Comparison of ENCODE assay signal across 17 cellular contexts in genomic region chr4:65592089-65592488, GRCh38.
DNase-seq lines count a peak whose midpoint lies in the region; ATAC-seq and TF ChIP-seq lines count a peak whose summit lies in the region.
"Had no signal": no experiment of that assay in that cellular context is flagged by ENCODE, and none has a peak within 500 bp of the region (broad histone marks: within the 10 kb centered on the region; RNA-seq: fewer than 3 reads in every experiment).

No MANE protein-coding gene starts in this region.

- BruUV-seq in Calu3 (replicated peaks; lab: Mats Ljungman, UMichigan), result no TSS peak

- no peaks in the 10 kb centered on the region for H3K27me3 ChIP-seq in H7 (ENCODE audit: control insufficient read depth, insufficient read depth, low read length)
- H3K27me3 ChIP-seq in CD8-positive, alpha-beta memory T cell (ENCODE audit: insufficient read depth, low read length, poor library complexity, severe bottlenecking), result no peaks in the 10 kb centered on the region

- H3K27ac ChIP-seq in CD8-positive, alpha-beta memory T cell (ENCODE audit: low read depth, low read length), result no peak overlapping the region

- H3K4me3 Mint-ChIP-seq in WTC11 (no peak overlapping the region), osteocyte (ENCODE audit: unreplicated experiment) (no peak overlapping the region), Calu3 (ENCODE audit: low read depth, unreplicated experiment) (no peak overlapping the region), HFFc6 (no peak overlapping the region)
- no peak overlapping the region for H3K4me3 Mint-ChIP-seq in CD8-positive, alpha-beta memory T cell
- H3K4me3 Mint-ChIP-seq: B cell; CD4-positive, CD25-positive, alpha-beta regulatory T cell had no signal

- H3K27ac Mint-ChIP-seq in WTC11, result peak overlapping the region; percentile 67; the same call in 1 of the 2 replicates
- H3K27ac Mint-ChIP-seq in osteocyte (ENCODE audit: unreplicated experiment), result peak overlapping the region; percentile 68
- H3K27ac Mint-ChIP-seq in CD8-positive, alpha-beta memory T cell, result no peak overlapping the region
- H3K27ac Mint-ChIP-seq in Calu3 (ENCODE audit: unreplicated experiment), result no peak overlapping the region
- H3K27ac Mint-ChIP-seq in HFFc6, result no peak overlapping the region
- H3K27ac Mint-ChIP-seq: B cell; CD4-positive, CD25-positive, alpha-beta regulatory T cell had no signal

- no peaks in the 10 kb centered on the region for H3K36me3 ChIP-seq in H7 (replicated peaks; ENCODE audit: control insufficient read depth, insufficient read depth, low read length)
- no peaks in the 10 kb centered on the region for H3K36me3 ChIP-seq in CD8-positive, alpha-beta memory T cell (ENCODE audit: insufficient read depth, low read length)

- peaks cover 53% of the 10 kb centered on the region for H3K4me1 Mint-ChIP-seq in WTC11
- peaks cover 61% of the 10 kb centered on the region for H3K4me1 Mint-ChIP-seq in osteocyte (ENCODE audit: unreplicated experiment)
- no peaks in the 10 kb centered on the region for H3K4me1 Mint-ChIP-seq in CD8-positive, alpha-beta memory T cell
- H3K4me1 Mint-ChIP-seq in Calu3 (ENCODE audit: low read depth, unreplicated experiment), result no peaks in the 10 kb centered on the region
- H3K4me1 Mint-ChIP-seq in HFFc6 (ENCODE audit: low read depth), result no peaks in the 10 kb centered on the region
- H3K4me1 Mint-ChIP-seq: B cell; CD4-positive, CD25-positive, alpha-beta regulatory T cell had no signal

- CTCF ChIA-PET in WTC11 (lab: Charles Lee) (interaction anchor here (0.8 to 1.1 kb wide), 2 partner anchors 33 to 207 kb away, joined by 3 read pairs; no protein-coding TSS in a partner anchor), Calu3 (lab: Charles Lee) (no interaction called here)
- CTCF ChIA-PET in CD8-positive, alpha-beta memory T cell (lab: Charles Lee), result no interaction called here

- DNase-seq in H7, result peak; percentile 2
- DNase-seq in WTC11 (ENCODE audit: low spot score), result peak; percentile 15
- DNase-seq in iPS-NIHi7 (ENCODE audit: extremely low spot score), result peak; percentile 18
- DNase-seq in osteocyte (ENCODE audit: extremely low spot score, unreplicated experiment), result no peak
- DNase-seq in CD8-positive, alpha-beta memory T cell, result no peak
- DNase-seq in Calu3, result no peak
- no peak for DNase-seq in activated CD4-positive, alpha-beta T cell treated with anti-CD3 and anti-CD28 coated beads for 4 hours
- no peak for DNase-seq in HFFc6
- DNase-seq: CD4-positive, CD25-positive, alpha-beta regulatory T cell; KBM-7; NCI-H1105; NCI-H2081 treated with DMSO at 0.1 percent for 48 hours; NCI-H510A treated with DMSO at 0.1 percent for 48 hours; NCI-H82; SHP77 treated with DMSO at 0.1 percent for 48 hours; SK-N-SH had no signal

- TF ChIP-seq CTCF in WTC11 (IDR thresholded peaks at IDR 0.05) (no peak), osteocyte (IDR thresholded peaks at IDR 0.05) (no peak), Calu3 (IDR thresholded peaks at IDR 0.05; ENCODE audit: unreplicated experiment) (no peak), HFFc6 (IDR thresholded peaks at IDR 0.05) (no peak)

- no peak overlapping the region for H3K4me3 ChIP-seq in H7 (ENCODE audit: insufficient read depth, low read depth, low read length)
- no peak overlapping the region for H3K4me3 ChIP-seq in CD8-positive, alpha-beta memory T cell (ENCODE audit: low read length)

- H3K27me3 Mint-ChIP-seq in WTC11 (ENCODE audit: low read depth), result no peaks in the 10 kb centered on the region
- no peaks in the 10 kb centered on the region for H3K27me3 Mint-ChIP-seq in osteocyte (ENCODE audit: unreplicated experiment)
- H3K27me3 Mint-ChIP-seq in CD8-positive, alpha-beta memory T cell, result no peaks in the 10 kb centered on the region
- no peaks in the 10 kb centered on the region for H3K27me3 Mint-ChIP-seq in Calu3 (ENCODE audit: unreplicated experiment)
- H3K27me3 Mint-ChIP-seq in HFFc6 (ENCODE audit: insufficient read depth), result no peaks in the 10 kb centered on the region; the same call in 1 of the 2 replicates
- H3K27me3 Mint-ChIP-seq: B cell; CD4-positive, CD25-positive, alpha-beta regulatory T cell had no signal

- H3K9me3 Mint-ChIP-seq in WTC11, result no peaks in the 10 kb centered on the region
- H3K9me3 Mint-ChIP-seq in osteocyte (ENCODE audit: unreplicated experiment), result no peaks in the 10 kb centered on the region
- H3K9me3 Mint-ChIP-seq in CD8-positive, alpha-beta memory T cell, result peaks cover 9 to 36% (median 13%) of the 10 kb centered on the region in 5 donors
- H3K9me3 Mint-ChIP-seq in Calu3 (ENCODE audit: low read depth, unreplicated experiment), result no peaks in the 10 kb centered on the region
- H3K9me3 Mint-ChIP-seq in HFFc6, result peaks cover 10% of the 10 kb centered on the region

- ATAC-seq in WTC11, result peak; percentile 90

- POLR2A ChIA-PET in WTC11 (lab: Charles Lee), result no interaction called here
- POLR2A ChIA-PET in CD8-positive, alpha-beta memory T cell (lab: Charles Lee), result no interaction called here

- H3K36me3 Mint-ChIP-seq in WTC11 (no peaks in the 10 kb centered on the region), osteocyte (ENCODE audit: unreplicated experiment) (peaks cover 46% of the 10 kb centered on the region), Calu3 (ENCODE audit: insufficient read depth, unreplicated experiment) (no peaks in the 10 kb centered on the region), HFFc6 (ENCODE audit: low read depth) (no peaks in the 10 kb centered on the region)
- no peaks in the 10 kb centered on the region for H3K36me3 Mint-ChIP-seq in CD8-positive, alpha-beta memory T cell

- no peaks in the 10 kb centered on the region for H3K9me3 ChIP-seq in CD8-positive, alpha-beta memory T cell (ENCODE audit: low read length)
- H3K9me3 ChIP-seq: SK-N-SH had no signal

- H3K4me1 ChIP-seq in CD8-positive, alpha-beta memory T cell (ENCODE audit: insufficient read depth, low read length), result no peaks in the 10 kb centered on the region

- intact Hi-C loops in Calu3 (cut with micrococcal nuclease; ENCODE audit: unreplicated experiment), result no loop called here

TF ChIP-seq in WTC11, 78 proteins besides CTCF, POLR2A, EP300 and RAD21 (continues in another document):
- no peak for TF ChIP-seq ZNF532 (CRISPR knock-in tag; IDR thresholded peaks at IDR 0.05; ENCODE audit: borderline replicate concordance)
- no peak for TF ChIP-seq NFYB (CRISPR knock-in tag; conservative IDR thresholded peaks at IDR 0.05; ENCODE audit: low read depth)
- no peak for TF ChIP-seq ZNF263 (CRISPR knock-in tag; IDR thresholded peaks at IDR 0.05; ENCODE audit: low read depth)
- TF ChIP-seq ZBTB21 (CRISPR knock-in tag; IDR thresholded peaks at IDR 0.05; ENCODE audit: borderline replicate concordance), result no peak
- no peak for TF ChIP-seq IRF1 (CRISPR knock-in tag; IDR thresholded peaks at IDR 0.05)
- TF ChIP-seq, protein P1, sequence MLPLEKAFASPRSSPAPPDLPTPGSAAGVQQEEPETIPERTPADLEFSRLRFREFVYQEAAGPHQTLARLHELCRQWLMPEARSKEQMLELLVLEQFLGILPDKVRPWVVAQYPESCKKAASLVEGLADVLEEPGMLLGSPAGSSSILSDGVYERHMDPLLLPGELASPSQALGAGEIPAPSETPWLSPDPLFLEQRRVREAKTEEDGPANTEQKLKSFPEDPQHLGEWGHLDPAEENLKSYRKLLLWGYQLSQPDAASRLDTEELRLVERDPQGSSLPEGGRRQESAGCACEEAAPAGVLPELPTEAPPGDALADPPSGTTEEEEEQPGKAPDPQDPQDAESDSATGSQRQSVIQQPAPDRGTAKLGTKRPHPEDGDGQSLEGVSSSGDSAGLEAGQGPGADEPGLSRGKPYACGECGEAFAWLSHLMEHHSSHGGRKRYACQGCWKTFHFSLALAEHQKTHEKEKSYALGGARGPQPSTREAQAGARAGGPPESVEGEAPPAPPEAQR (CRISPR knock-in tag; IDR thresholded peaks at IDR 0.05), result no peak

Comparison
In these comparisons a context has a peak if more than half of its experiments do, and no peak if none do; other contexts are left out.
1. DNase-seq: peak in H7 (single experiment), WTC11 (single experiment) and iPS-NIHi7 (single experiment); none in osteocyte (single experiment), CD8-positive, alpha-beta memory T cell (0 of 5), Calu3 (single experiment), activated CD4-positive, alpha-beta T cell treated with anti-CD3 and anti-CD28 coated beads for 4 hours (0 of 2) and HFFc6 (single experiment).
2. H3K27ac Mint-ChIP-seq: peak in WTC11 (single experiment) and osteocyte (single experiment); none in CD8-positive, alpha-beta memory T cell (0 of 8), Calu3 (single experiment) and HFFc6 (single experiment).